24 cellular contexts compared by ENCODE assay signal in the genomic region with DNA sequence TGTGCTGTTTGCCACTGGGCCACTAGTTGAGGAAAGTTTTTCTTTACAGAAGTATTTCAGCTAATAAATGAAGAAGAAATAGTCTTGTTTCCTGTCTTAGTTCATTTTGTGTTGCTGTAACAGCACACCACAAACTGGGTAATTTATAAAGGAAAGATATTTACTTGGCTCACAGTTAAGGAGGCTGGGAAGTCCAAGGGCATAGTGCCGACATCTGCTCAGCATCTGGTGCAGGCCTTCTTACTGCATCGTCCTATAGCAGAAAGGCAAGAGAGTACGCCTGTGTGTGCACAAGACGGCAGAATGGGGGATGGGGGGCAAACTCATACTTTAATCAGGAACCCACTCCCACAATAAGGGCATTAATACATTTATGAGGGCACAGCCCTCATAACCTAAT.
DNase-seq lines count a peak whose midpoint lies in the region; ATAC-seq, FAIRE-seq and TF ChIP-seq lines count a peak whose summit lies in the region.
"Had no signal": no experiment of that assay in that cellular context is flagged by ENCODE, and none has a peak within 500 bp of the region (broad histone marks: within the 10 kb centered on the region; RNA-seq: fewer than 3 reads in every experiment).

No MANE protein-coding gene starts in this region.

- TF ChIP-seq CTCF in testis (IDR thresholded peaks at IDR 0.05) = no peak

- FAIRE-seq in endometrium (lab: Jason Lieb, UNC) = peak; percentile 92

- no peak overlapping the region for H3K9ac ChIP-seq in GM23248
- no peak overlapping the region for H3K9ac ChIP-seq in trophoblast cell (ENCODE audit: low read length)

- H4K12ac ChIP-seq in trophoblast cell (ENCODE audit: low read depth, low read length) = no peak overlapping the region

- no peak overlapping the region for H4K8ac ChIP-seq in trophoblast cell (ENCODE audit: low read depth, low read length)

- intact Hi-C loops in cardiac septum (cut with DNase I) = no loop called here
- intact Hi-C loops in testis (cut with DNase I; ENCODE audit: low total_unique reads) = no loop called here
- intact Hi-C loops in naive thymus-derived CD4-positive, alpha-beta T cell (cut with micrococcal nuclease) = no loop called here

- H3K36me3 Mint-ChIP-seq in naive thymus-derived CD4-positive, alpha-beta T cell = no peaks in the 10 kb centered on the region
- H3K36me3 Mint-ChIP-seq: CD8-positive, alpha-beta T cell; naive B cell; stimulated activated naive B cell treated with anti-CD40 and anti-IgM and Interleukin-4, amounts not matched to agents 10 μg/mL and 1 μg/mL and 100 μg/mL, for 72 hours had no signal

- H3K79me2 ChIP-seq in GM23248 (ENCODE audit: insufficient read depth) (peaks cover 3% of the 10 kb centered on the region; the same call in 1 of the 2 replicates), trophoblast cell (ENCODE audit: control insufficient read depth, insufficient read depth, low read length, poor library complexity) (no peaks in the 10 kb centered on the region)

- no peaks in the 10 kb centered on the region for H3K9me2 ChIP-seq in GM23248 (ENCODE audit: insufficient read depth)

- H4K91ac ChIP-seq in trophoblast cell (ENCODE audit: low read depth, low read length) = no peak overlapping the region

- no peak overlapping the region for H3K27ac ChIP-seq in GM23248
- no peak overlapping the region for H3K27ac ChIP-seq in testis
- H3K27ac ChIP-seq in naive thymus-derived CD4-positive, alpha-beta T cell (ENCODE audit: low read depth, low read length) = no peak overlapping the region
- no peak overlapping the region for H3K27ac ChIP-seq in trophoblast cell (ENCODE audit: low read depth, low read length)
- H3K27ac ChIP-seq: gastrocnemius medialis, prostate gland had no signal

- peaks cover 0 to 4% (median 0%) of the 10 kb centered on the region in 11 donors for H3K9me3 Mint-ChIP-seq in naive thymus-derived CD4-positive, alpha-beta T cell
- H3K9me3 Mint-ChIP-seq: CD8-positive, alpha-beta T cell; stimulated activated naive B cell treated with anti-CD40 and anti-IgM and Interleukin-4, amounts not matched to agents 10 μg/mL and 1 μg/mL and 100 μg/mL, for 72 hours had no signal

- no peaks in the 10 kb centered on the region for H3K4me1 Mint-ChIP-seq in naive thymus-derived CD4-positive, alpha-beta T cell
- H3K4me1 Mint-ChIP-seq: naive B cell; stimulated activated naive B cell treated with anti-CD40 and anti-IgM and Interleukin-4, amounts not matched to agents 10 μg/mL and 1 μg/mL and 100 μg/mL, for 72 hours had no signal

- DNase-seq in GM23248 (peak; percentile 14), cardiac septum (ENCODE audit: low spot score) (peak; percentile 15), testis (peak; percentile 40), CD1c-positive myeloid dendritic cell (ENCODE audit: extremely low spot score) (no peak), trophoblast cell (no peak)
- DNase-seq in naive thymus-derived CD4-positive, alpha-beta T cell = no peak
- DNase-seq: activated naive CD4-positive, alpha-beta T cell treated with anti-CD3 and anti-CD28 coated beads, Interleukin-2, amount 50 U/mL, for 16 hours; amniotic stem cell; CD8-positive, alpha-beta T cell; gastrocnemius medialis; H7; hippocampal formation; Kasumi-1; left colon; MV-4-11; naive B cell; NCI-H1694; NCI-H510A; NK-92 treated with Interleukin-12 subunit alpha and Interleukin-12 subunit beta, amount 100 ng/mL, for 24 hours; nucleus accumbens; stimulated activated naive B cell treated with anti-CD40 and anti-IgM and Interleukin-4, amounts not matched to agents 10 μg/mL and 1 μg/mL and 100 μg/mL, for 72 hours had no signal

- POLR2A ChIA-PET in naive thymus-derived CD4-positive, alpha-beta T cell (lab: Charles Lee) = no interaction called here

- CTCF ChIA-PET in naive thymus-derived CD4-positive, alpha-beta T cell (lab: Charles Lee) = interaction anchor here (1.0 kb wide), 1 partner anchor 10 kb away, joined by 3 read pairs; no protein-coding TSS in a partner anchor

- H3K27me3 Mint-ChIP-seq in naive thymus-derived CD4-positive, alpha-beta T cell = peaks cover 12 to 34% (median 20%) of the 10 kb centered on the region in 5 donors

- H3K27ac Mint-ChIP-seq in naive thymus-derived CD4-positive, alpha-beta T cell = peak overlapping the region in 1 of 9 donors; percentile 23
- H3K27ac Mint-ChIP-seq: CD8-positive, alpha-beta T cell; naive B cell; stimulated activated naive B cell treated with anti-CD40 and anti-IgM and Interleukin-4, amounts not matched to agents 10 μg/mL and 1 μg/mL and 100 μg/mL, for 72 hours had no signal

- H3K9me3 ChIP-seq in GM23248 (ENCODE audit: low read depth) (no peaks in the 10 kb centered on the region), testis (no peaks in the 10 kb centered on the region), trophoblast cell (ENCODE audit: insufficient read depth, low read depth, low read length) (peaks cover 2% of the 10 kb centered on the region)
- no peaks in the 10 kb centered on the region for H3K9me3 ChIP-seq in naive thymus-derived CD4-positive, alpha-beta T cell (ENCODE audit: control insufficient read depth in 2 of 3, low read length in 3 of 3)
- H3K9me3 ChIP-seq: gastrocnemius medialis, prostate gland had no signal

- no peak overlapping the region for H3K4me3 ChIP-seq in GM23248
- no peak overlapping the region for H3K4me3 ChIP-seq in testis
- no peak overlapping the region for H3K4me3 ChIP-seq in naive thymus-derived CD4-positive, alpha-beta T cell (ENCODE audit: low read length)
- no peak overlapping the region for H3K4me3 ChIP-seq in trophoblast cell (ENCODE audit: low read depth, low read length)
- H3K4me3 ChIP-seq: gastrocnemius medialis, prostate gland had no signal

- no peak overlapping the region for H3K23ac ChIP-seq in trophoblast cell (ENCODE audit: low read length)

- H3K79me1 ChIP-seq in trophoblast cell (ENCODE audit: low read length) = no peaks in the 10 kb centered on the region

- H3K4me1 ChIP-seq in GM23248 (ENCODE audit: insufficient read depth) (peaks cover 4% of the 10 kb centered on the region), testis (peaks cover 4% of the 10 kb centered on the region), trophoblast cell (ENCODE audit: control insufficient read depth in 1 of 2, insufficient read depth in 2 of 2, low read length in 2 of 2) (no peaks in the 10 kb centered on the region)
- H3K4me1 ChIP-seq in naive thymus-derived CD4-positive, alpha-beta T cell (ENCODE audit: control insufficient read depth in 2 of 2, insufficient read depth in 2 of 2, low read length in 2 of 2) = no peaks in the 10 kb centered on the region

- H3K4me2 ChIP-seq in GM23248 (ENCODE audit: unreplicated experiment) (no peak overlapping the region), trophoblast cell (ENCODE audit: low read length) (no peak overlapping the region)

- no peak overlapping the region for H2BK5ac ChIP-seq in trophoblast cell (ENCODE audit: low read depth, low read length, poor library complexity)

- H2BK12ac ChIP-seq in trophoblast cell (ENCODE audit: low read length) = no peak overlapping the region

- H3K27me3 ChIP-seq in GM23248 (replicated peaks; ENCODE audit: insufficient read depth) (no peaks in the 10 kb centered on the region), testis (no peaks in the 10 kb centered on the region), trophoblast cell (ENCODE audit: insufficient read depth, low read length) (no peaks in the 10 kb centered on the region)
- no peaks in the 10 kb centered on the region for H3K27me3 ChIP-seq in naive thymus-derived CD4-positive, alpha-beta T cell (ENCODE audit: control insufficient read depth in 2 of 2, insufficient read depth in 2 of 2, low read length in 2 of 2)
- H3K27me3 ChIP-seq: gastrocnemius medialis had no signal

- in situ Hi-C loops in GM23248 (cut with MboI) = no loop called here

- peaks cover 7% of the 10 kb centered on the region for H3F3A ChIP-seq in GM23248 (ENCODE audit: insufficient read depth)

- H4K20me1 ChIP-seq in GM23248 (ENCODE audit: insufficient read depth) = no peaks in the 10 kb centered on the region

- H2BK120ac ChIP-seq in trophoblast cell (ENCODE audit: insufficient read depth, low read length, poor library complexity) = no peak overlapping the region

- H3K36me3 ChIP-seq in GM23248 (ENCODE audit: low read depth) (no peaks in the 10 kb centered on the region), testis (ENCODE audit: low read depth, missing control alignments) (no peaks in the 10 kb centered on the region), trophoblast cell (ENCODE audit: control insufficient read depth in 1 of 2, insufficient read depth in 2 of 2, low read length in 2 of 2) (no peaks in the 10 kb centered on the region)
- no peaks in the 10 kb centered on the region for H3K36me3 ChIP-seq in naive thymus-derived CD4-positive, alpha-beta T cell (ENCODE audit: control insufficient read depth in 2 of 3, insufficient read depth in 3 of 3, low read length in 3 of 3)
- H3K36me3 ChIP-seq: gastrocnemius medialis, prostate gland had no signal

- no peak overlapping the region for H3K14ac ChIP-seq in trophoblast cell (ENCODE audit: low read length)

- WGBS in GM23248 (ENCODE audit: low coverage in 1 of 2, low lambda C conversion rate in 2 of 2, missing lambda C conversion rate in 2 of 2), 2 experiments = 38% methylated on average over 4 of the region's 4 CpGs
- WGBS in testis, 2 donors = 54 to 62% methylated on average over 4 of the region's 4 CpGs
- WGBS in trophoblast cell (ENCODE audit: extremely low coverage, insufficient coverage, insufficient read length) = no CpG with 5 or more reads among the region's 4 CpGs

- H3K4ac ChIP-seq in trophoblast cell (ENCODE audit: low read depth, low read length) = no peak overlapping the region

- no peak overlapping the region for H2AK5ac ChIP-seq in trophoblast cell (ENCODE audit: low read length)

- no peak overlapping the region for H3K4me3 Mint-ChIP-seq in naive thymus-derived CD4-positive, alpha-beta T cell
- H3K4me3 Mint-ChIP-seq: CD8-positive, alpha-beta T cell; naive B cell; stimulated activated naive B cell treated with anti-CD40 and anti-IgM and Interleukin-4, amounts not matched to agents 10 μg/mL and 1 μg/mL and 100 μg/mL, for 72 hours had no signal

- no peak overlapping the region for H3K18ac ChIP-seq in trophoblast cell (ENCODE audit: low read length)

- no peak for TF ChIP-seq POLR2A in testis (IDR thresholded peaks at IDR 0.05)

- H2AFZ ChIP-seq in GM23248 (no peak overlapping the region), trophoblast cell (ENCODE audit: insufficient read depth, low read length, poor library complexity) (no peak overlapping the region)

- ATAC-seq in HG03159 (IDR thresholded peaks at IDR 0.05; ENCODE audit: unreplicated experiment) = no peak
- no peak for ATAC-seq in naive thymus-derived CD4-positive, alpha-beta T cell
- ATAC-seq: CD8-positive, alpha-beta T cell; left colon; stimulated activated naive B cell treated with anti-CD40 and anti-IgM and Interleukin-4, amounts not matched to agents 10 μg/mL and 1 μg/mL and 100 μg/mL, for 72 hours had no signal

Comparison
In these comparisons a context has a peak if more than half of its experiments do, and no peak if none do; other contexts are left out.
1. DNase-seq: peak in GM23248 (single experiment), cardiac septum (single experiment) and testis (single experiment); none in CD1c-positive myeloid dendritic cell (single experiment), naive thymus-derived CD4-positive, alpha-beta T cell (0 of 9) and trophoblast cell (0 of 2).